In genomic region chr2:96325038-96325883, GRCh38 we compare ENCODE assay signal across 8 cellular contexts. TPM values are rescaled to one million over a fixed set of nuclear protein-coding genes. Genes with fewer than 3 reads are reported as not detected.
DNase-seq lines count a peak whose midpoint lies in the region; ATAC-seq lines count a peak whose summit lies in the region.

Gene ITPRIPL1 (plus strand): TSS chr2:96325317. CDS start chr2:96325840, 523 bp downstream.

- ATAC-seq in left colon = peak; percentile 55
- no peak for ATAC-seq in HG03520 (IDR thresholded peaks at IDR 0.05; ENCODE audit: unreplicated experiment)

- DNase-seq in NCI-H2227 (lab: John Stamatoyannopoulos, UW; ENCODE audit: unreplicated experiment) = peak; percentile 44
- no peak for DNase-seq in NCI-H2227 treated with DMSO at 0.1 percent for 48 hours (lab: John Stamatoyannopoulos, UW)
- peak; percentile 67 for DNase-seq in OCI-M1 (lab: John Stamatoyannopoulos, UW)
- peak; percentile 38 for DNase-seq in astrocyte of the hippocampus (ENCODE audit: low read depth, low spot score)
- DNase-seq in left colon = peak in 1 of 2 donors; percentile 32
- DNase-seq in stimulated activated CD8-positive, alpha-beta memory T cell treated with anti-CD3 and anti-CD28 coated beads, Interleukin-4, amount 100 ng/mL, for 48 hours = peak; percentile 62
- no peak for DNase-seq in T1000 (lab: John Stamatoyannopoulos, UW)

- intact Hi-C loops in left colon (cut with DNase I, micrococcal nuclease) = no loop called here

RNA-seq across cellular contexts. Expression of gene ITPRIPL1, which starts in this region (rescaled TPM):
- total RNA-seq in left colon = under 1 TPM; 0.58 to 0.92 TPM

Comparison
In these comparisons a context has a peak if more than half of its experiments do, and no peak if none do; other contexts are left out.
1. DNase-seq: peak in NCI-H2227 (single experiment), OCI-M1 (single experiment), astrocyte of the hippocampus (single experiment) and stimulated activated CD8-positive, alpha-beta memory T cell treated with anti-CD3 and anti-CD28 coated beads, Interleukin-4, amount 100 ng/mL, for 48 hours (single experiment); none in NCI-H2227 treated with DMSO at 0.1 percent for 48 hours (single experiment) and T1000 (single experiment).
2. Peak in ATAC-seq in left colon; RNA of the gene not detected or under 1 TPM.